Comparison of ENCODE assay signal across 8 cellular contexts in the genomic region with DNA sequence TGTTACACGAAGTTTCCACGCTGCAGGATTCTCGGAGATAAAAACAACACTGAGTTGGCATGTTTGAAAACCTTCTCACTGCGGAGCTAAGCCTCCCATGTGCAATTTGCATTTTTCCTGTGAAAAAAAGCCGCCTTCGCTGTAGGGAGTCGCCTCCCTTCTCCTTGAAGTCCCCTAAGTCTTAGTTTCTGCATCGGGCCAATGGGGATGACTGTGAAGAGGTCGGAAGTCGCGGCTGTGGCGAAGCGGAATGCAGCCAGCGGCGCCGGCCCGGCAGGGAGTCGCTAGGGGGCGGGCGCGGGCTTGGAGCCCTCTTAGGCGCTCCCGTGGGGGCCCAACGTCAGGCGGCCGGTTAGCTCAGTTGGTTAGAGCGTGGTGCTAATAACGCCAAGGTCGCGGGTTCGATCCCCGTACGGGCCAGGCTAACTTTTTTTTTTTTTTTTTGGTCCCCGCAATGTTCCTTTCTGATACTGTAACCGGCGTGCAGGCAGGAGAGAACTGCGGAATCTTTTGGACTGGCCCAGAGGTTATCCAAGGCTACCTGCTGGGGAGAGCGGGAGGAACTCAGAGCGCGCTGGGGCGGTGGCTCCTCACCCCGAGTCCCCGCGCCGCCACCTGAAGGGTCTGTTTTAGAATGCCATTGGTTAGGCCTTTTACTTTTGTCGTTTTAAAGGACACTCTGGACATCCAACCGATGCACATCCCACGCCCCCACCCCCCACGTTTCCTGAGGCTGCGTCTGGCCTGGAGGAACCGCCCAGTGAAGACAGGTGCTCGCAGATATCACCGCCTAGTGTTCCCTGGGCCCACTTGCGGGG. TPM values are rescaled to one million over a fixed set of nuclear protein-coding genes. Genes with fewer than 3 reads are reported as not detected.
A peak's percentile ranks its signal among the peaks of the same experiment; 100 is the strongest.
DNase-seq lines count a peak whose midpoint lies in the region; ATAC-seq, FAIRE-seq and TF ChIP-seq lines count a peak whose summit lies in the region.

No MANE protein-coding gene starts in this region.

- FAIRE-seq in kidney (lab: Jason Lieb, UNC), result no peak

- H3K4me1 ChIP-seq in kidney (ENCODE audit: control insufficient read depth in 1 of 2, insufficient read depth in 1 of 2, low read depth in 1 of 2, low read length in 2 of 2), result peaks cover 19 to 20% of the 10 kb centered on the region in 2 donors

- ATAC-seq in GM19043 (IDR thresholded peaks at IDR 0.05; ENCODE audit: low read depth, unreplicated experiment) (peak; percentile 56), HG03354 (IDR thresholded peaks at IDR 0.05; ENCODE audit: poor library complexity, severe bottlenecking, unreplicated experiment) (peak; percentile 62)
- peak; percentile 71 for ATAC-seq in activated CD4-positive, CD25-positive, alpha-beta regulatory T cell treated with anti-CD3 and anti-CD28 coated beads, Interleukin-2, amount 50 U/mL, for 24 hours

- peak overlapping the region; percentile 74 to 75 for H3K27ac ChIP-seq in kidney (ENCODE audit: low read depth in 2 of 2, low read length in 2 of 2)

- peak; percentile 94 for DNase-seq in Ammon's horn (ENCODE audit: low spot score)
- peak; percentile 79 to 93 for DNase-seq in NCI-H446 (lab: John Stamatoyannopoulos, UW)
- DNase-seq in cerebellar cortex (ENCODE audit: low spot score), result peak; percentile 94
- DNase-seq in kidney, result peak; percentile 97
- peak; percentile 96 to 98 for DNase-seq in stimulated activated CD4-positive, alpha-beta T cell treated with anti-CD3 and anti-CD28 coated beads, Interleukin-15, amount 100 ng/mL, for 1 hour (ENCODE audit: low read depth in 1 of 2, low spot score in 1 of 2)

- peak overlapping the region; percentile 67 to 75 for H3K9ac ChIP-seq in kidney (ENCODE audit: low read length in 2 of 2)

- H3K9me3 ChIP-seq in kidney (ENCODE audit: control insufficient read depth in 1 of 2, low read length in 2 of 2), result no peaks in the 10 kb centered on the region

- H3K36me3 ChIP-seq in kidney (ENCODE audit: control insufficient read depth in 1 of 2, insufficient read depth in 2 of 2, low read length in 2 of 2), result no peaks in the 10 kb centered on the region

- TF ChIP-seq CTCF in kidney (IDR thresholded peaks at IDR 0.05; ENCODE audit: borderline replicate concordance, extremely low read depth, insufficient read depth), result peak; percentile 90

- H3K4me3 ChIP-seq in kidney (ENCODE audit: low read length in 2 of 2), result peak overlapping the region; percentile 84 to 93

- intact Hi-C loops in kidney (cut with DNase I), result no loop called here

RNA-seq across cellular contexts. Expression of a gene that starts 2.6 kb away (rescaled TPM):
- 15.8 TPM for total RNA-seq in kidney
- 7.8 TPM for polyA plus RNA-seq in kidney (ENCODE audit: insufficient read depth, low read depth, low replicate concordance)

RNA-seq across cellular contexts. Expression of a gene that starts 12.0 kb away (rescaled TPM):
- total RNA-seq in kidney, result 32.7 TPM
- polyA plus RNA-seq in kidney (ENCODE audit: insufficient read depth, low read depth, low replicate concordance), result 20.4 TPM

RNA-seq across cellular contexts. Expression of a gene that starts 45.7 kb away (rescaled TPM):
- total RNA-seq in kidney, result 32.1 TPM
- polyA plus RNA-seq in kidney (ENCODE audit: insufficient read depth, low read depth, low replicate concordance), result 49.3 TPM

RNA-seq across cellular contexts. Expression of a gene that starts 45.8 kb away (rescaled TPM):
- total RNA-seq in kidney, result 30.2 TPM
- polyA plus RNA-seq in kidney (ENCODE audit: insufficient read depth, low read depth, low replicate concordance), result 6.0 TPM

Comparison
In these comparisons a context has a peak if more than half of its experiments do, and no peak if none do; other contexts are left out.
1. Peak in every context shown above with its lines: DNase-seq, ATAC-seq, H3K4me3 ChIP-seq and H3K27ac ChIP-seq.